8 cellular contexts compared by ENCODE assay signal in the genomic region with DNA sequence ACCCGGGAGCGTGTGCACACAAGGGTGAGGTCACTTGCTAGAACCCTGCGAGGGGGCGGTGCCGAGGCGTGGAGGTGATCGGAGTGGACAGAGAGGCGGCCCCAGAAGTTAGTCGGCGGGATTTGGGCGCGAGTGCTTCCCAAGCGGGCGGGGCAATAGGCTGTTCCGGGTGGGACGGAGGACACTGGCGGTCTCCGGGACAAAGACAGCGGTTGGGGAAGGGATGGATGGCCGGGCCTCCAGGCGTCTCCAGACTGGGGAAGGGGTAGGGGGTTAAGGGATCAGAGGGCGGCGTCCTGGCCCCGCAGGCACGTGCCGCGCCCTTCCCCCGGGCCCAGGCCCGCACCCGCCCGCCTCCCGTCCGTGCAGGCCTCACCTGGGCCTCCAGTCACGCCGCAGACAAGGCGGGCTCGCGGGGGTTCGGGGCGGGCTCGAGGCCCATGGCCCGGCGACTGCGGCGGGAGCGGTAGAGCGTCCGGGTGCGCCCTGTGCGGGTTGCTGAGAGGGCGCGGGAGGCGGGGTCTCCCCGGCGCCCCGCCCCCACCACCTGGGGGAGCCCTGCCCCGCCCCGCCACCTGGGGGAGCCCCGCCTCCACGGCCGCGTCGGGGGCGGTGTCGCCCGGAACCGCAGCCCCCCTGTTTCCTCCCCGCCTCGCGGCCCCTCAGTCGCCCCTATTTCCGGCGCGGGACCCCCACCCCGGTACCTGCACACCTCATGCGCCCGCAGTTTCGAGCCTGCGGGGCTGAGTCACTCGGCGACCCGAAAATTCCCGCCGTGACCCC. TPM values are rescaled to one million over a fixed set of nuclear protein-coding genes. Genes with fewer than 3 reads are reported as not detected.
A peak's percentile ranks its signal among the peaks of the same experiment; 100 is the strongest.
DNase-seq lines count a peak whose midpoint lies in the region; ATAC-seq and TF ChIP-seq lines count a peak whose summit lies in the region.

A gene (minus strand): TSS at position 505 of the 783 bp plus-strand sequence. CDS start 945 bp downstream, outside the sequence.

- H3K79me2 ChIP-seq in GM23338 (replicated peaks; ENCODE audit: insufficient read depth): peaks cover 21% of the 10 kb centered on the region

- peaks cover 3% of the 10 kb centered on the region for H3K4me1 ChIP-seq in GM23338 (ENCODE audit: insufficient read depth)

- H3F3A ChIP-seq in GM23338 (replicated peaks; ENCODE audit: low read depth): 0 out of 2 replicates have a peak, but pooled peaks cover 4% of the 10 kb centered on the region

- no peak for TF ChIP-seq CTCF in GM23338 (conservative IDR thresholded peaks at IDR 0.05; ENCODE audit: low read depth in 2 of 2)
- no peak for TF ChIP-seq CTCF in fibroblast of the aortic adventitia (IDR thresholded peaks at IDR 0.05; ENCODE audit: insufficient read depth, low read length)
- peak; percentile 27 for TF ChIP-seq CTCF in progenitor cell of endocrine pancreas (IDR thresholded peaks at IDR 0.05; ENCODE audit: unreplicated experiment)

- H4K20me1 ChIP-seq in GM23338 (replicated peaks; ENCODE audit: insufficient read depth): 0 out of 2 replicates have a peak, but pooled peaks cover 2% of the 10 kb centered on the region

- peaks cover 19% of the 10 kb centered on the region for H3K27me3 Mint-ChIP-seq in GM23338 (ENCODE audit: insufficient read depth, low read depth, poor library complexity)
- no peaks in the 10 kb centered on the region for H3K27me3 Mint-ChIP-seq in activated T-cell treated with anti-CD3 and anti-CD28 coated beads, Interleukin-2, amount 50 U/mL, for 24 hours
- H3K27me3 Mint-ChIP-seq in progenitor cell of endocrine pancreas: no peaks in the 10 kb centered on the region

- H3K4me3 ChIP-seq in GM23338 (peak within 1 kb of the TSS; percentile 82), fibroblast of the aortic adventitia (ENCODE audit: low read depth, low read length) (peak within 1 kb of the TSS; percentile 5)

- DNase-seq in EH (ENCODE audit: low read depth) (peak; percentile 24), GM23338 (ENCODE audit: low spot score) (peak; percentile 78), NCI-H345 treated with DMSO at 0.1 percent for 48 hours (lab: John Stamatoyannopoulos, UW; ENCODE audit: unreplicated experiment) (peak; percentile 51), fibroblast of the aortic adventitia (ENCODE audit: low read depth) (no peak), progenitor cell of endocrine pancreas (ENCODE audit: low spot score, unreplicated experiment) (peak; percentile 71), COLO829 (ENCODE audit: low spot score) (no peak), NCI-H524 treated with DMSO at 0.1 percent for 48 hours (lab: John Stamatoyannopoulos, UW) (no peak)
- peak; percentile 82 for DNase-seq in activated T-cell treated with anti-CD3 and anti-CD28 coated beads, Interleukin-2, amount 50 U/mL, for 24 hours

- peak within 1 kb of the TSS; percentile 91 for H2AFZ ChIP-seq in GM23338

- peak within 1 kb of the TSS; percentile 92 for H3K4me2 ChIP-seq in GM23338

- H3K4me3 Mint-ChIP-seq in GM23338 (peak within 1 kb of the TSS; percentile 89), progenitor cell of endocrine pancreas (ENCODE audit: low read depth) (peak within 1 kb of the TSS; percentile 86)
- peak within 1 kb of the TSS; percentile 84 for H3K4me3 Mint-ChIP-seq in activated T-cell treated with anti-CD3 and anti-CD28 coated beads, Interleukin-2, amount 50 U/mL, for 24 hours

- peaks cover 32% of the 10 kb centered on the region for H3K36me3 Mint-ChIP-seq in GM23338 (ENCODE audit: low read depth)
- H3K36me3 Mint-ChIP-seq in activated T-cell treated with anti-CD3 and anti-CD28 coated beads, Interleukin-2, amount 50 U/mL, for 24 hours (ENCODE audit: low read depth): peaks cover 64% of the 10 kb centered on the region
- H3K36me3 Mint-ChIP-seq in progenitor cell of endocrine pancreas (ENCODE audit: insufficient read depth): peaks cover 19% of the 10 kb centered on the region

- H3K9me3 Mint-ChIP-seq in GM23338: no peaks in the 10 kb centered on the region; the same call in 2 of the 3 replicates
- no peaks in the 10 kb centered on the region for H3K9me3 Mint-ChIP-seq in activated T-cell treated with anti-CD3 and anti-CD28 coated beads, Interleukin-2, amount 50 U/mL, for 24 hours
- no peaks in the 10 kb centered on the region for H3K9me3 Mint-ChIP-seq in progenitor cell of endocrine pancreas (ENCODE audit: low read depth)

- peak within 1 kb of the TSS; percentile 98 for H3K27ac ChIP-seq in GM23338 (ENCODE audit: low read depth)

- H3K9me2 ChIP-seq in GM23338 (ENCODE audit: insufficient read depth): no peaks in the 10 kb centered on the region

- peaks cover 4% of the 10 kb centered on the region; the same call in 1 of the 2 replicates for H3K36me3 ChIP-seq in GM23338 (ENCODE audit: insufficient read depth)

- H3K27ac Mint-ChIP-seq in GM23338: peak within 1 kb of the TSS; percentile 98
- peak within 1 kb of the TSS; percentile 91 for H3K27ac Mint-ChIP-seq in activated T-cell treated with anti-CD3 and anti-CD28 coated beads, Interleukin-2, amount 50 U/mL, for 24 hours
- peak within 1 kb of the TSS; percentile 98 for H3K27ac Mint-ChIP-seq in progenitor cell of endocrine pancreas

- peak; percentile 75 for ATAC-seq in GM23338

- peaks cover 17% of the 10 kb centered on the region for H3K4me1 Mint-ChIP-seq in GM23338
- peaks cover 34% of the 10 kb centered on the region for H3K4me1 Mint-ChIP-seq in activated T-cell treated with anti-CD3 and anti-CD28 coated beads, Interleukin-2, amount 50 U/mL, for 24 hours (ENCODE audit: low read depth)
- peaks cover 17% of the 10 kb centered on the region for H3K4me1 Mint-ChIP-seq in progenitor cell of endocrine pancreas (ENCODE audit: low read depth)

- no peaks in the 10 kb centered on the region for H3K27me3 ChIP-seq in GM23338 (ENCODE audit: insufficient read depth)

TF ChIP-seq in GM23338, 12 proteins besides CTCF, POLR2A, EP300 and RAD21:
- TF ChIP-seq, protein P1, sequence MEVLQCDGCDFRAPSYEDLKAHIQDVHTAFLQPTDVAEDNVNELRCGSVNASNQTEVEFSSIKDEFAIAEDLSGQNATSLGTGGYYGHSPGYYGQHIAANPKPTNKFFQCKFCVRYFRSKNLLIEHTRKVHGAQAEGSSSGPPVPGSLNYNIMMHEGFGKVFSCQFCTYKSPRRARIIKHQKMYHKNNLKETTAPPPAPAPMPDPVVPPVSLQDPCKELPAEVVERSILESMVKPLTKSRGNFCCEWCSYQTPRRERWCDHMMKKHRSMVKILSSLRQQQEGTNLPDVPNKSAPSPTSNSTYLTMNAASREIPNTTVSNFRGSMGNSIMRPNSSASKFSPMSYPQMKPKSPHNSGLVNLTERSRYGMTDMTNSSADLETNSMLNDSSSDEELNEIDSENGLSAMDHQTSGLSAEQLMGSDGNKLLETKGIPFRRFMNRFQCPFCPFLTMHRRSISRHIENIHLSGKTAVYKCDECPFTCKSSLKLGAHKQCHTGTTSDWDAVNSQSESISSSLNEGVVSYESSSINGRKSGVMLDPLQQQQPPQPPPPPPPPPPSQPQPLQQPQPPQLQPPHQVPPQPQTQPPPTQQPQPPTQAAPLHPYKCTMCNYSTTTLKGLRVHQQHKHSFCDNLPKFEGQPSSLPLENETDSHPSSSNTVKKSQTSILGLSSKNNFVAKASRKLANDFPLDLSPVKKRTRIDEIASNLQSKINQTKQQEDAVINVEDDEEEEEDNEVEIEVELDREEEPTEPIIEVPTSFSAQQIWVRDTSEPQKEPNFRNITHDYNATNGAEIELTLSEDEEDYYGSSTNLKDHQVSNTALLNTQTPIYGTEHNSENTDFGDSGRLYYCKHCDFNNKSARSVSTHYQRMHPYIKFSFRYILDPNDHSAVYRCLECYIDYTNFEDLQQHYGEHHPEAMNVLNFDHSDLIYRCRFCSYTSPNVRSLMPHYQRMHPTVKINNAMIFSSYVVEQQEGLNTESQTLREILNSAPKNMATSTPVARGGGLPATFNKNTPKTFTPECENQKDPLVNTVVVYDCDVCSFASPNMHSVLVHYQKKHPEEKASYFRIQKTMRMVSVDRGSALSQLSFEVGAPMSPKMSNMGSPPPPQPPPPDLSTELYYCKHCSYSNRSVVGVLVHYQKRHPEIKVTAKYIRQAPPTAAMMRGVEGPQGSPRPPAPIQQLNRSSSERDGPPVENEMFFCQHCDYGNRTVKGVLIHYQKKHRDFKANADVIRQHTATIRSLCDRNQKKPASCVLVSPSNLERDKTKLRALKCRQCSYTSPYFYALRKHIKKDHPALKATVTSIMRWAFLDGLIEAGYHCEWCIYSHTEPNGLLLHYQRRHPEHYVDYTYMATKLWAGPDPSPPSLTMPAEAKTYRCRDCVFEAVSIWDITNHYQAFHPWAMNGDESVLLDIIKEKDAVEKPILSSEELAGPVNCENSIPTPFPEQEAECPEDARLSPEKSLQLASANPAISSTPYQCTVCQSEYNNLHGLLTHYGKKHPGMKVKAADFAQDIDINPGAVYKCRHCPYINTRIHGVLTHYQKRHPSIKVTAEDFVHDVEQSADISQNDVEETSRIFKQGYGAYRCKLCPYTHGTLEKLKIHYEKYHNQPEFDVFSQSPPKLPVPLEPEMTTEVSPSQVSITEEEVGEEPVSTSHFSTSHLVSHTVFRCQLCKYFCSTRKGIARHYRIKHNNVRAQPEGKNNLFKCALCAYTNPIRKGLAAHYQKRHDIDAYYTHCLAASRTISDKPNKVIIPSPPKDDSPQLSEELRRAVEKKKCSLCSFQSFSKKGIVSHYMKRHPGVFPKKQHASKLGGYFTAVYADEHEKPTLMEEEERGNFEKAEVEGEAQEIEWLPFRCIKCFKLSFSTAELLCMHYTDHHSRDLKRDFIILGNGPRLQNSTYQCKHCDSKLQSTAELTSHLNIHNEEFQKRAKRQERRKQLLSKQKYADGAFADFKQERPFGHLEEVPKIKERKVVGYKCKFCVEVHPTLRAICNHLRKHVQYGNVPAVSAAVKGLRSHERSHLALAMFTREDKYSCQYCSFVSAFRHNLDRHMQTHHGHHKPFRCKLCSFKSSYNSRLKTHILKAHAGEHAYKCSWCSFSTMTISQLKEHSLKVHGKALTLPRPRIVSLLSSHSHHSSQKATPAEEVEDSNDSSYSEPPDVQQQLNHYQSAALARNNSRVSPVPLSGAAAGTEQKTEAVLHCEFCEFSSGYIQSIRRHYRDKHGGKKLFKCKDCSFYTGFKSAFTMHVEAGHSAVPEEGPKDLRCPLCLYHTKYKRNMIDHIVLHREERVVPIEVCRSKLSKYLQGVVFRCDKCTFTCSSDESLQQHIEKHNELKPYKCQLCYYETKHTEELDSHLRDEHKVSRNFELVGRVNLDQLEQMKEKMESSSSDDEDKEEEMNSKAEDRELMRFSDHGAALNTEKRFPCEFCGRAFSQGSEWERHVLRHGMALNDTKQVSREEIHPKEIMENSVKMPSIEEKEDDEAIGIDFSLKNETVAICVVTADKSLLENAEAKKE (CRISPR knock-in tag; IDR thresholded peaks at IDR 0.05): no peak
- TF ChIP-seq CREB1 (CRISPR knock-in tag; IDR thresholded peaks at IDR 0.05; ENCODE audit: low read depth) (peak; percentile 8; the same call in 1 of the 2 replicates), POLR2AphosphoS5 (IDR thresholded peaks at IDR 0.05; ENCODE audit: low read depth) (peak; percentile 6; the same call in 1 of the 2 replicates)

RNA-seq across cellular contexts. Expression of the gene that starts here (rescaled TPM):
- 49.5 and 63.1 TPM in 2 replicates for total RNA-seq in GM23338 (2014; rRNA removed; shearing (Covaris generic))
- polyA plus RNA-seq in GM23338 (2016; fragmentation: Nextera tagmentation; extraction: Ambion mirVana): 35.8 and 39.4 TPM in 2 replicates
- total RNA-seq in fibroblast of the aortic adventitia (ENCODE audit: low replicate concordance): 0.33 and 1.1 TPM in 2 replicates
- total RNA-seq in progenitor cell of endocrine pancreas: 164 and 170 TPM in 2 replicates

Comparison
In these comparisons a context has a peak if more than half of its experiments do, and no peak if none do; other contexts are left out.
1. RNA of the gene that starts here (total RNA-seq): 164 to 170 TPM in progenitor cell of endocrine pancreas and 49.5 to 63.1 TPM in GM23338; 0.33 to 1.1 TPM in fibroblast of the aortic adventitia; every median in the first group is over 10 times any median in the second.
2. DNase-seq: peak in EH (single experiment), GM23338 (single experiment), NCI-H345 treated with DMSO at 0.1 percent for 48 hours (single experiment), activated T-cell treated with anti-CD3 and anti-CD28 coated beads, Interleukin-2, amount 50 U/mL, for 24 hours (single experiment) and progenitor cell of endocrine pancreas (single experiment); none in fibroblast of the aortic adventitia (single experiment), COLO829 (single experiment) and NCI-H524 treated with DMSO at 0.1 percent for 48 hours (single experiment).
3. Peak in every context shown above with its lines, with median percentiles within 50 percentile points of each other: H3K27ac Mint-ChIP-seq and H3K4me3 Mint-ChIP-seq.